Comparison of ENCODE assay signal across 8 cellular contexts in the genomic region with DNA sequence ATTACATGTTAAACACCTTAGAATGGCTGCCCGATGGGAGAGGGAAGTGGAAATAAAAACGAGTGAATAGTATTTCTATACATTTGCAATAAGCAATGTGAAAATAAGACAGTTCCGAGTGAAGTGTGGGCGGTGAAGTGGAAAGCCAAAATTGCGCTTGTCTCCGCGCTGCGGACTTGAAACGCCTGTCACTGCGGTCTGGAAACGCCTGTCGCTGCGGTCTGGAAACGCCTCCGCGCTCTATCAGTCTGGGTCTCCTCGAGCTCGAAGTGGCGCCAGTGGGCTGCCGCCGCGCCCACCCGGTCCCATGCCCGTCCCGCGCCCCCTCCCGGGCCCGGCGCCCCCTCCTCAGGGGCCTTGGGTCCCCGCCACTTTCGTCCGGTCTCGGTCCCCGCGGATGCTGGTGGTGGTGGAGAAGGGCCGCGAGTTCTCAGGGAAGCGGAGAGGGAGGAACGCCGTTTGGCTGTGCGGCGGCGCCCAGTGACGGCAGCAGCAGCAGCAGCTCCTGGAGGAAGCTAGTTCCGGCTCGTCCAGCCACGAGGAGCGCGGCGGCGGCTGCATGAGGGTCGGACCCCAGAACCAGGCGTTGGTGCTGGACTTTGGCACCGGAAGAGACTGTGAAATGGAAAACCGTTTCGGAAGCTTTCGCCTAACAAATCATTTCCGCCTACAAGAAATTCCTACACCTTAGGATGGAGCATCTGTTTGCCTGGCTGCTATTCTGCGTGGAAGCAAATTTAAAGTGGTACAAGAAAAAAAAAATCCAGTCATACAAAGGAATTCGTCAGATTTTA.
A peak's percentile ranks its signal among the peaks of the same experiment; 100 is the strongest.
DNase-seq lines count a peak whose midpoint lies in the region; ATAC-seq and TF ChIP-seq lines count a peak whose summit lies in the region.

No MANE protein-coding gene starts in this region.

- ATAC-seq in GM21717 (IDR thresholded peaks at IDR 0.05; ENCODE audit: unreplicated experiment) (peak; percentile 32), HG03139 (IDR thresholded peaks at IDR 0.05; ENCODE audit: unreplicated experiment) (no peak)

- TF ChIP-seq CTCF in astrocyte of the spinal cord (IDR thresholded peaks at IDR 0.05; ENCODE audit: low read depth, low read length) = no peak

- peak; percentile 92 for DNase-seq in CD1c-positive myeloid dendritic cell (ENCODE audit: extremely low spot score)
- DNase-seq in NCI-H187 treated with DMSO at 0.1 percent for 48 hours (lab: John Stamatoyannopoulos, UW) = peak; percentile 24
- DNase-seq in T1000 (lab: John Stamatoyannopoulos, UW) = peak; percentile 58
- DNase-seq in astrocyte of the spinal cord (ENCODE audit: low read depth, low spot score) = peak; percentile 79
- peak in 45 of 51 donors; percentile 12 to 83 (median 60) for DNase-seq in hypothalamus (lab: John Stamatoyannopoulos, UW)
- peak; percentile 92 for DNase-seq in retina

- in situ Hi-C loops in astrocyte of the spinal cord (cut with HindIII; ENCODE audit: low sequenced_read_pairs) = no loop called here

- peak overlapping the region; percentile 54 for H3K4me3 ChIP-seq in astrocyte of the spinal cord (ENCODE audit: low read depth, low read length)

Comparison
In these comparisons a context has a peak if more than half of its experiments do, and no peak if none do; other contexts are left out.
1. DNase-seq: peak in every context shown above with its lines; median percentile 92 in CD1c-positive myeloid dendritic cell; 92 in retina; 79 in astrocyte of the spinal cord; 60 in hypothalamus; 58 in T1000; 24 in NCI-H187 treated with DMSO at 0.1 percent for 48 hours.